In genomic region chr9:73773896-73774295, GRCh38 we compare ENCODE assay signal across 29 cellular contexts.
"Had no signal": no experiment of that assay in that cellular context is flagged by ENCODE, and none has a peak within 500 bp of the region (broad histone marks: within the 10 kb centered on the region; RNA-seq: fewer than 3 reads in every experiment).

No MANE protein-coding gene starts in this region.

- H3K4me1 ChIP-seq: esophagus squamous epithelium, gastroesophageal sphincter, parathyroid adenoma, upper lobe of left lung, vagina had no signal

- H3K36me3 ChIP-seq: esophagus squamous epithelium, gastroesophageal sphincter, upper lobe of left lung, vagina had no signal

- H2AFZ ChIP-seq: hepatocyte, parathyroid adenoma had no signal

- H3K4me3 ChIP-seq: esophagus squamous epithelium, gastroesophageal sphincter, hepatocyte, upper lobe of left lung, vagina had no signal

- H3K27me3 ChIP-seq: esophagus squamous epithelium, gastroesophageal sphincter, hepatocyte, upper lobe of left lung, vagina had no signal

- DNase-seq: activated CD4-positive, alpha-beta memory T cell treated with anti-CD3 and anti-CD28 coated beads, Interleukin-2, amount 10 ng/mL, durations not matched to agents 7 days and 5 days; activated CD4-positive, alpha-beta T cell treated with anti-CD3 and anti-CD28 coated beads for 1 hour; activated CD4-positive, alpha-beta T cell treated with anti-CD3 and anti-CD28 coated beads, Interleukin-2, amount 10 ng/mL, durations not matched to agents 7 days and 5 days; activated CD8-positive, alpha-beta memory T cell treated with anti-CD3 and anti-CD28 coated beads, Interleukin-2, amount 50 U/mL, for 48 hours; activated gamma-delta T cell; activated naive CD4-positive, alpha-beta T cell treated with anti-CD3 and anti-CD28 coated beads, Interleukin-2, amount 10 ng/mL, durations not matched to agents 7 days and 5 days; activated naive CD8-positive, alpha-beta T cell treated with anti-CD3 and anti-CD28 coated beads, Interleukin-2, amount 10 ng/mL, durations not matched to agents 7 days and 5 days; activated T-cell treated with anti-CD3 and anti-CD28 coated beads, Interleukin-2, amount 50 U/mL, for 24 hours; amygdala; caudate nucleus; endodermal cell; esophagus squamous epithelium; kidney; left colon; midbrain; naive thymus-derived CD8-positive, alpha-beta T cell; occipital lobe; right cardiac atrium; stimulated activated CD4-positive, alpha-beta T cell treated with anti-CD3 and anti-CD28 coated beads, Interleukin-12 subunit alpha, Interleukin-12 subunit beta, amount 100 ng/mL, for 4 hours; stimulated activated CD4-positive, alpha-beta T cell treated with anti-CD3 and anti-CD28 coated beads, Interleukin-4, amount 100 ng/mL, for 1 hour; stimulated activated naive CD8-positive, alpha-beta T cell treated with anti-CD3 and anti-CD28 coated beads, Interleukin-15, amount 100 ng/mL, for 72 hours; substantia nigra; T-helper 17 cell; T1000; upper lobe of left lung had no signal

- H3K9ac ChIP-seq: parathyroid adenoma had no signal

- H3K27ac ChIP-seq: esophagus squamous epithelium, gastroesophageal sphincter, hepatocyte, parathyroid adenoma, upper lobe of left lung, vagina had no signal

- H3K4me2 ChIP-seq: hepatocyte had no signal

- H3K9me3 ChIP-seq: esophagus squamous epithelium, gastroesophageal sphincter, upper lobe of left lung, vagina had no signal

- H3K79me2 ChIP-seq: hepatocyte, parathyroid adenoma had no signal
